In genomic region chr6:166757226-166758135, GRCh38 we compare ENCODE assay signal across 8 cellular contexts.
A peak's percentile ranks its signal among the peaks of the same experiment; 100 is the strongest.
DNase-seq lines count a peak whose midpoint lies in the region; ATAC-seq and FAIRE-seq lines count a peak whose summit lies in the region.

No MANE protein-coding gene starts in this region.

- H3K4me3 Mint-ChIP-seq in activated naive CD8-positive, alpha-beta T cell treated with anti-CD3 and anti-CD28 coated beads for 36 hours, result peak overlapping the region; percentile 48

- in situ Hi-C loops in KBM-7 (cut with MboI; ENCODE audit: low pct_unique_long_range_greater_than_20kb, low sequenced_read_pairs), result loop anchor here (25.0 kb wide), 1 partner anchor 320 kb away; no protein-coding TSS in a partner anchor

- H3K4me1 Mint-ChIP-seq in activated naive CD8-positive, alpha-beta T cell treated with anti-CD3 and anti-CD28 coated beads for 36 hours, result peaks cover 23% of the 10 kb centered on the region

- peaks cover 42% of the 10 kb centered on the region for H3K27me3 Mint-ChIP-seq in activated naive CD8-positive, alpha-beta T cell treated with anti-CD3 and anti-CD28 coated beads for 36 hours

- no peak for ATAC-seq in HG02840 (IDR thresholded peaks at IDR 0.05; ENCODE audit: low FRiP score, unreplicated experiment)

- H3K27ac Mint-ChIP-seq in activated naive CD8-positive, alpha-beta T cell treated with anti-CD3 and anti-CD28 coated beads for 36 hours, result peak overlapping the region; percentile 34

- H3K9me3 Mint-ChIP-seq in activated naive CD8-positive, alpha-beta T cell treated with anti-CD3 and anti-CD28 coated beads for 36 hours, result no peaks in the 10 kb centered on the region

- no peaks in the 10 kb centered on the region for H3K36me3 Mint-ChIP-seq in activated naive CD8-positive, alpha-beta T cell treated with anti-CD3 and anti-CD28 coated beads for 36 hours

- FAIRE-seq in urothelium cell line (lab: Jason Lieb, UNC), result no peak

- DNase-seq in stimulated activated CD4-positive, alpha-beta T cell treated with anti-CD3 and anti-CD28 coated beads, Interleukin-15, amount 100 ng/mL, for 24 hours, result peak; percentile 24
- DNase-seq in stimulated activated CD4-positive, alpha-beta T cell treated with anti-CD3 and anti-CD28 coated beads, Interleukin-12 subunit alpha, Interleukin-12 subunit beta, amount 100 ng/mL, for 4 hours, result no peak
- DNase-seq in activated naive CD8-positive, alpha-beta T cell treated with anti-CD3 and anti-CD28 coated beads for 36 hours, result peak; percentile 6
- DNase-seq in kidney glomerular epithelial cell (lab: John Stamatoyannopoulos, UW) (peak; percentile 29), urothelium cell line (ENCODE audit: low spot score) (peak; percentile 32), KBM-7 (no peak), NCI-H2196 treated with DMSO at 0.1 percent for 48 hours (lab: John Stamatoyannopoulos, UW; ENCODE audit: unreplicated experiment) (no peak)

Comparison
In these comparisons a context has a peak if more than half of its experiments do, and no peak if none do; other contexts are left out.
1. DNase-seq: peak in stimulated activated CD4-positive, alpha-beta T cell treated with anti-CD3 and anti-CD28 coated beads, Interleukin-15, amount 100 ng/mL, for 24 hours (single experiment), activated naive CD8-positive, alpha-beta T cell treated with anti-CD3 and anti-CD28 coated beads for 36 hours (single experiment), kidney glomerular epithelial cell (single experiment) and urothelium cell line (single experiment); none in stimulated activated CD4-positive, alpha-beta T cell treated with anti-CD3 and anti-CD28 coated beads, Interleukin-12 subunit alpha, Interleukin-12 subunit beta, amount 100 ng/mL, for 4 hours (single experiment), KBM-7 (single experiment) and NCI-H2196 treated with DMSO at 0.1 percent for 48 hours (single experiment).